ENCODE assay signal across 13 cellular contexts in the genomic region with DNA sequence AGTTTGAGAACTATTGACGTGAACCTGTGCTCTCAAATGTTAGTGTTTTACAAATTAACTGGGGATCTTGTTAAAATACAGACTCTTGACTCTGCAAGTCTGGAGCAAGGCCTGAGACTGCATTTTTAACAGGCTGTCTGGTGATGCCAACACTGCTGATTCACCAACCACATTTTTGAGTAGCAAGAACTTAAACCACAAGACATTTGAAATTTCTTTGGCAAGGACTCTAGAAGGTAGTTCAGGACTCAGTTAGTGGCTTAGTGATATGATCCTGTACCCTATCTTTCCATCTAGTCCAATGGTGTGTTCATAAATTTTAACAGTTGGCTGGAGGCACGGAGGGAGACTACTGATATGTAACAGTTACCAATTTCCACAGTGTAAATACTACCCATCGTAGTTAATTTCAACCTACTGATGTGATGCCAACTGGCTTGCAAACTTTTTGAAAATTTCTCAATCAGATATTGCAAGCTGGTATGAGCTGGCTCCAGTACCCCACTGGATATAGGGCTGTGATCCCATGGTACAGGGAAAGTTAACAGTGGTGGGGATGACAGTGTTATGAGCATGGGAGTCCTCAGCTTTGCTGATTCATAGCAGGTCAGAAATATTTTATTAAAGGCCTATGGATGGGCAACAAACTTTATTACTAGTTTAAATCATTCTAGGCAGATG.
A peak's percentile ranks its signal among the peaks of the same experiment; 100 is the strongest.
DNase-seq lines count a peak whose midpoint lies in the region; FAIRE-seq and TF ChIP-seq lines count a peak whose summit lies in the region.
"Had no signal": no experiment of that assay in that cellular context is flagged by ENCODE, and none has a peak within 500 bp of the region (broad histone marks: within the 10 kb centered on the region; RNA-seq: fewer than 3 reads in every experiment).

No MANE protein-coding gene starts in this region.

- no peak overlapping the region for H3K27ac Mint-ChIP-seq in H9
- H3K27ac Mint-ChIP-seq: activated T-cell treated with anti-CD3 and anti-CD28 coated beads, Interleukin-2, amount 50 U/mL, for 24 hours had no signal

- no peaks in the 10 kb centered on the region for H3K9me3 ChIP-seq in osteoblast (ENCODE audit: low read depth, low read length)
- H3K9me3 ChIP-seq in effector memory CD4-positive, alpha-beta T cell (ENCODE audit: control insufficient read depth, low read length), result no peaks in the 10 kb centered on the region
- no peaks in the 10 kb centered on the region for H3K9me3 ChIP-seq in H9 (ENCODE audit: control insufficient read depth, low read depth, low read length)

- no peak for FAIRE-seq in HTR-8/SVneo (lab: Jason Lieb, UNC)

- no peak overlapping the region for H2BK12ac ChIP-seq in H9 (ENCODE audit: insufficient read length, low read depth, low read length)

- H4K91ac ChIP-seq in H9 (ENCODE audit: insufficient read length, low read depth, low read length), result no peak overlapping the region

- H2BK120ac ChIP-seq in H9 (ENCODE audit: low read depth, low read length, poor library complexity, severe bottlenecking), result no peak overlapping the region

- H3T11ph ChIP-seq in H9 (ENCODE audit: low read length), result no peak overlapping the region

- DNase-seq in GF-D8 (lab: John Stamatoyannopoulos, UW) (peak; percentile 50), MV-4-11 (lab: John Stamatoyannopoulos, UW) (peak; percentile 62), dedifferentiated amniotic fluid mesenchymal stem cell (ENCODE audit: extremely low spot score) (peak; percentile 84), osteoblast (ENCODE audit: insufficient read length, low spot score, missing footprints) (peak; percentile 90), DMS153 treated with DMSO at 0.1 percent for 48 hours (lab: John Stamatoyannopoulos, UW; ENCODE audit: unreplicated experiment) (no peak), HTR-8/SVneo (ENCODE audit: insufficient read length, low spot score) (no peak), H9 (no peak)
- DNase-seq in effector memory CD4-positive, alpha-beta T cell, result no peak
- DNase-seq: activated T-cell treated with anti-CD3 and anti-CD28 coated beads, Interleukin-2, amount 50 U/mL, for 24 hours; left ventricle myocardium inferior; NCI-H1930; stimulated activated naive CD4-positive, alpha-beta T cell treated with Interleukin-2 at 50 U/mL for 16 hours had no signal

- H3K4me3 Mint-ChIP-seq in H9, result no peak overlapping the region
- H3K4me3 Mint-ChIP-seq: activated T-cell treated with anti-CD3 and anti-CD28 coated beads, Interleukin-2, amount 50 U/mL, for 24 hours had no signal

- no peak overlapping the region for H3K4ac ChIP-seq in H9 (ENCODE audit: low read depth, low read length)

- H3K27ac ChIP-seq in osteoblast (ENCODE audit: low read depth, low read length), result peak overlapping the region; percentile 80
- no peak overlapping the region for H3K27ac ChIP-seq in effector memory CD4-positive, alpha-beta T cell (ENCODE audit: insufficient read depth, low read length, poor library complexity, severe bottlenecking)
- H3K27ac ChIP-seq in H9 (ENCODE audit: insufficient read length, low read depth, low read length), result no peak overlapping the region
- H3K27ac ChIP-seq: left ventricle myocardium inferior had no signal

- no peak overlapping the region for H2AK5ac ChIP-seq in H9 (ENCODE audit: insufficient read length, low read length)

- H3K4me2 ChIP-seq in osteoblast (ENCODE audit: insufficient read depth, low read length), result peak overlapping the region; percentile 53
- H3K4me2 ChIP-seq in H9 (ENCODE audit: insufficient read depth, insufficient read length, low read length), result no peak overlapping the region

- WGBS in H9 (ENCODE audit: extremely low coverage, insufficient read length, low lambda C conversion rate), result no CpG with 5 or more reads among the region's 3 CpGs

- H3K36me3 ChIP-seq in osteoblast (ENCODE audit: insufficient read depth, low read length), result no peaks in the 10 kb centered on the region
- H3K36me3 ChIP-seq in effector memory CD4-positive, alpha-beta T cell (ENCODE audit: control insufficient read depth, insufficient read depth, low read length), result no peaks in the 10 kb centered on the region
- H3K36me3 ChIP-seq: left ventricle myocardium inferior had no signal

- no peak overlapping the region for H3K18ac ChIP-seq in H9 (ENCODE audit: insufficient read length, low read depth, low read length)

- no peak overlapping the region for H3K56ac ChIP-seq in H9 (ENCODE audit: insufficient read length, low read depth, low read length)

- no peak overlapping the region for H4K5ac ChIP-seq in H9 (ENCODE audit: insufficient read length, low read depth, low read length)

- H3K4me3 ChIP-seq in osteoblast (ENCODE audit: insufficient read depth, low read length), result no peak overlapping the region
- no peak overlapping the region for H3K4me3 ChIP-seq in effector memory CD4-positive, alpha-beta T cell (ENCODE audit: insufficient read depth, low read depth, low read length, poor library complexity, severe bottlenecking)
- H3K4me3 ChIP-seq: left ventricle myocardium inferior, skin epidermis had no signal

- H3K9ac ChIP-seq in H9 (ENCODE audit: extremely low read depth, insufficient read length, low read length), result no peak overlapping the region

- no peaks in the 10 kb centered on the region; the same call in 1 of the 2 replicates for H3K27me3 Mint-ChIP-seq in H9 (ENCODE audit: low read depth)
- H3K27me3 Mint-ChIP-seq: activated T-cell treated with anti-CD3 and anti-CD28 coated beads, Interleukin-2, amount 50 U/mL, for 24 hours had no signal

- no peaks in the 10 kb centered on the region for H3K27me3 ChIP-seq in osteoblast (ENCODE audit: insufficient read depth, low read length)
- no peaks in the 10 kb centered on the region for H3K27me3 ChIP-seq in effector memory CD4-positive, alpha-beta T cell (replicated peaks; ENCODE audit: control insufficient read depth, insufficient read depth, low read length, poor library complexity, severe bottlenecking)
- no peaks in the 10 kb centered on the region for H3K27me3 ChIP-seq in H9 (ENCODE audit: insufficient read depth, low read length)

- no peak overlapping the region for H2BK5ac ChIP-seq in H9 (ENCODE audit: insufficient read length, low read length)

- H3K23me2 ChIP-seq in H9 (ENCODE audit: insufficient read length, low read depth, low read length, poor library complexity, severe bottlenecking), result no peaks in the 10 kb centered on the region

- no peaks in the 10 kb centered on the region for H3K79me2 ChIP-seq in osteoblast (ENCODE audit: insufficient read depth, low read length)
- no peaks in the 10 kb centered on the region for H3K79me2 ChIP-seq in H9 (ENCODE audit: insufficient read depth, low read length)

- H3K4me1 Mint-ChIP-seq in H9, result peaks cover 2 to 5% of the 10 kb centered on the region in 2 experiments; a peak in 2 of 4 replicates

- H3K79me1 ChIP-seq in H9 (ENCODE audit: insufficient read depth, low read depth, low read length, poor library complexity, severe bottlenecking), result no peaks in the 10 kb centered on the region

- TF ChIP-seq CTCF in osteoblast (IDR thresholded peaks at IDR 0.05; ENCODE audit: extremely low read depth, low read depth, low read length), result no peak
- no peak for TF ChIP-seq CTCF in H9 (conservative IDR thresholded peaks at IDR 0.05)

- H4K20me1 ChIP-seq in osteoblast (ENCODE audit: insufficient read depth, low read length) (no peaks in the 10 kb centered on the region), H9 (ENCODE audit: control insufficient read depth, insufficient read depth, insufficient read length) (no peaks in the 10 kb centered on the region)

- H2BK20ac ChIP-seq in H9 (ENCODE audit: low read depth, low read length, poor library complexity, severe bottlenecking), result no peak overlapping the region

- H3K23ac ChIP-seq in H9 (ENCODE audit: insufficient read length, low read depth, low read length), result no peak overlapping the region

- no peaks in the 10 kb centered on the region for H3K9me3 Mint-ChIP-seq in H9
- H3K9me3 Mint-ChIP-seq: activated T-cell treated with anti-CD3 and anti-CD28 coated beads, Interleukin-2, amount 50 U/mL, for 24 hours had no signal

- peak overlapping the region; percentile 11 for H2AFZ ChIP-seq in osteoblast (ENCODE audit: low read length)
- H2AFZ ChIP-seq in H9 (ENCODE audit: low read length), result no peak overlapping the region

- no peak overlapping the region for H4K8ac ChIP-seq in H9 (replicated peaks; ENCODE audit: insufficient read length, low read depth, low read length)

- H3K4me1 ChIP-seq in osteoblast (ENCODE audit: insufficient read depth, low read length) (peaks cover 23% of the 10 kb centered on the region), H9 (ENCODE audit: insufficient read depth, low read length) (no peaks in the 10 kb centered on the region)
- H3K4me1 ChIP-seq in effector memory CD4-positive, alpha-beta T cell (ENCODE audit: control insufficient read depth, insufficient read depth, low read length, poor library complexity, severe bottlenecking), result no peaks in the 10 kb centered on the region
- H3K4me1 ChIP-seq: left ventricle myocardium inferior had no signal

- no peaks in the 10 kb centered on the region for H3K36me3 Mint-ChIP-seq in H9 (ENCODE audit: insufficient read depth in 1 of 3, low read depth in 3 of 3)

- H2BK15ac ChIP-seq in H9 (ENCODE audit: low read depth, low read length), result no peak overlapping the region

- H3K14ac ChIP-seq in H9 (ENCODE audit: insufficient read depth, low read length), result no peak overlapping the region

Comparison
In these comparisons a context has a peak if more than half of its experiments do, and no peak if none do; other contexts are left out.
1. DNase-seq: peak in GF-D8 (single experiment), MV-4-11 (single experiment), dedifferentiated amniotic fluid mesenchymal stem cell (single experiment) and osteoblast (single experiment); none in effector memory CD4-positive, alpha-beta T cell (0 of 3), DMS153 treated with DMSO at 0.1 percent for 48 hours (single experiment), HTR-8/SVneo (single experiment) and H9 (single experiment).